Comparison of ENCODE assay signal across 35 cellular contexts in the genomic region with DNA sequence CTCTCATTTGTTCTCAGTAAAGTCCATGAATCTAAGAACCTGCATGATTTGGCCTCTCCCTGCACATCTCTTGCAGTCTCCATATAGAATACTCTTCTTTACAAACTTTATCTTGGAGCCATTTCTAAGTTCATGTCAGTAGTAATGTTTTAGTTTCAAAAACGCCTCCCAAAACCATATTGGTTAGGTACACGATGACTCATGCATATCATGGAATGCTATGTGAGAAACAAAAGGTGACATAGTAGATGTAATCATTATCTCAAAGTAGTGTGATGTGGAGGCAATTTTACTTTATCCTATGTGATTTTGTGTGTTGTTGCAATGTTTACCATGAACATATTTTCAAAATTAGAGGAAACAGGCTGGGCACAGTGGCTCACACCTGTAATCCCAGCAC.
"Had no signal": no experiment of that assay in that cellular context is flagged by ENCODE, and none has a peak within 500 bp of the region (broad histone marks: within the 10 kb centered on the region; RNA-seq: fewer than 3 reads in every experiment).

No MANE protein-coding gene starts in this region.

- H3K4me2 ChIP-seq: hepatocyte had no signal

- H3K36me3 Mint-ChIP-seq: activated naive CD4-positive, alpha-beta T cell treated with anti-CD3 and anti-CD28 coated beads, Interleukin-2, amount 50 U/mL, for 24 hours; memory B cell; naive thymus-derived CD4-positive, alpha-beta T cell; stimulated activated memory B cell treated with anti-CD40 and anti-IgM and Interleukin-4, amounts not matched to agents 10 μg/mL and 1 μg/mL and 100 μg/mL, for 72 hours had no signal

- H3K27me3 Mint-ChIP-seq: activated CD4-positive, alpha-beta memory T cell treated with anti-CD3 and anti-CD28 coated beads, Interleukin-2, amount 10 ng/mL, durations not matched to agents 7 days and 5 days; activated CD4-positive, alpha-beta T cell treated with anti-CD3 and anti-CD28 coated beads, Interleukin-2, amount 10 ng/mL, durations not matched to agents 7 days and 5 days; stimulated activated memory B cell treated with anti-CD40 and anti-IgM and Interleukin-4, amounts not matched to agents 10 μg/mL and 1 μg/mL and 100 μg/mL, for 72 hours had no signal

- H3K27me3 ChIP-seq: breast epithelium, gastrocnemius medialis, hepatocyte, pancreas, sigmoid colon, upper lobe of right lung had no signal

- H3K27ac ChIP-seq: breast epithelium, epithelial cell of prostate, gastrocnemius medialis, hepatocyte, pancreas, prostate gland, sigmoid colon, upper lobe of right lung, WERI-Rb-1 had no signal

- H2AFZ ChIP-seq: hepatocyte had no signal

- H3K79me2 ChIP-seq: hepatocyte had no signal

- H3K4me3 ChIP-seq: breast epithelium, gastrocnemius medialis, hepatocyte, pancreas, prostate gland, sigmoid colon, upper lobe of right lung had no signal

- H3K9me3 ChIP-seq: breast epithelium, gastrocnemius medialis, pancreas, prostate gland, sigmoid colon, upper lobe of right lung had no signal

- DNase-seq: activated CD4-positive, alpha-beta memory T cell treated with anti-CD3 and anti-CD28 coated beads, Interleukin-2, amount 10 ng/mL, durations not matched to agents 7 days and 5 days; activated CD4-positive, alpha-beta T cell treated with anti-CD3 and anti-CD28 coated beads, Interleukin-2, amount 10 ng/mL, durations not matched to agents 7 days and 5 days; activated CD8-positive, alpha-beta memory T cell treated with anti-CD3 and anti-CD28 coated beads, Interleukin-2, amount 50 U/mL, for 48 hours; activated gamma-delta T cell treated with Interleukin-2 at 50 U/mL for 16 hours; activated naive CD8-positive, alpha-beta T cell treated with anti-CD3 and anti-CD28 coated beads, Interleukin-2, amount 50 U/mL, for 24 hours; activated T-cell treated with anti-CD3 and anti-CD28 coated beads, Interleukin-2, amount 50 U/mL, for 24 hours; amygdala; endodermal cell; gastrocnemius medialis; islet precursor cell; midbrain; naive thymus-derived CD4-positive, alpha-beta T cell; nucleus accumbens; pancreas; sigmoid colon; small intestine; stimulated activated CD4-positive, alpha-beta T cell treated with anti-CD3 and anti-CD28 coated beads, Interleukin-4, amount 100 ng/mL, for 24 hours; stimulated activated CD8-positive, alpha-beta memory T cell treated with anti-CD3 and anti-CD28 coated beads, Interleukin-4, amount 100 ng/mL, for 48 hours; stimulated activated naive CD8-positive, alpha-beta T cell treated with anti-CD3 and anti-CD28 coated beads, Interleukin-15, amount 100 ng/mL, for 72 hours; substantia nigra; T-helper 9 cell; upper lobe of right lung; WERI-Rb-1 had no signal

- H3K4me1 ChIP-seq: breast epithelium, gastrocnemius medialis, pancreas, prostate gland, upper lobe of right lung had no signal

- H3K4me3 Mint-ChIP-seq: activated CD4-positive, alpha-beta memory T cell treated with anti-CD3 and anti-CD28 coated beads, Interleukin-2, amount 10 ng/mL, durations not matched to agents 7 days and 5 days; activated CD4-positive, alpha-beta T cell treated with anti-CD3 and anti-CD28 coated beads, Interleukin-2, amount 10 ng/mL, durations not matched to agents 7 days and 5 days; activated naive CD4-positive, alpha-beta T cell treated with anti-CD3 and anti-CD28 coated beads, Interleukin-2, amount 50 U/mL, for 24 hours; activated naive CD8-positive, alpha-beta T cell treated with anti-CD3 and anti-CD28 coated beads, Interleukin-2, amount 50 U/mL, for 24 hours; activated T-cell treated with anti-CD3 and anti-CD28 coated beads, Interleukin-2, amount 50 U/mL, for 24 hours; central memory CD8-positive, alpha-beta T cell; dendritic cell treated with granulocyte-macrophage colony-stimulating factor and Interleukin-4, amounts not matched to agents 40 ng/mL and 50 ng/mL, for 4 days; endodermal cell; memory B cell; naive thymus-derived CD4-positive, alpha-beta T cell; stimulated activated memory B cell treated with anti-CD40 and anti-IgM and Interleukin-4, amounts not matched to agents 10 μg/mL and 1 μg/mL and 100 μg/mL, for 72 hours; stimulated activated naive CD8-positive, alpha-beta T cell treated with anti-CD3 and anti-CD28 coated beads, Interleukin-15, amount 100 ng/mL, for 72 hours; T-helper 1 cell treated with Interleukin-12 subunit alpha and Interleukin-12 subunit beta and Interleukin-4 antibody, amounts not matched to agents 30 μg/mL and 1 μg/mL, for 36 hours had no signal

- ATAC-seq: activated CD4-positive, CD25-positive, alpha-beta regulatory T cell treated with anti-CD3 and anti-CD28 coated beads, Interleukin-2, amount 50 U/mL, for 24 hours; activated naive CD8-positive, alpha-beta T cell treated with anti-CD3 and anti-CD28 coated beads, Interleukin-2, amount 50 U/mL, for 24 hours; gastrocnemius medialis; naive thymus-derived CD4-positive, alpha-beta T cell; pancreas; stimulated activated memory B cell treated with anti-CD40 and anti-IgM and Interleukin-4, amounts not matched to agents 10 μg/mL and 1 μg/mL and 100 μg/mL, for 72 hours; stimulated activated naive CD8-positive, alpha-beta T cell treated with anti-CD3 and anti-CD28 coated beads, Interleukin-15, amount 100 ng/mL, for 72 hours; upper lobe of right lung had no signal

- H3K4me1 Mint-ChIP-seq: activated CD4-positive, alpha-beta memory T cell treated with anti-CD3 and anti-CD28 coated beads, Interleukin-2, amount 10 ng/mL, durations not matched to agents 7 days and 5 days; activated CD4-positive, alpha-beta T cell treated with anti-CD3 and anti-CD28 coated beads, Interleukin-2, amount 10 ng/mL, durations not matched to agents 7 days and 5 days; activated naive CD4-positive, alpha-beta T cell treated with anti-CD3 and anti-CD28 coated beads, Interleukin-2, amount 50 U/mL, for 24 hours; activated naive CD8-positive, alpha-beta T cell treated with anti-CD3 and anti-CD28 coated beads, Interleukin-2, amount 50 U/mL, for 24 hours; central memory CD8-positive, alpha-beta T cell; memory B cell; naive thymus-derived CD4-positive, alpha-beta T cell; stimulated activated memory B cell treated with anti-CD40 and anti-IgM and Interleukin-4, amounts not matched to agents 10 μg/mL and 1 μg/mL and 100 μg/mL, for 72 hours had no signal

- FAIRE-seq: pancreas, small intestine, TTC549 had no signal

- H3K36me3 ChIP-seq: breast epithelium, gastrocnemius medialis, pancreas, prostate gland, sigmoid colon, upper lobe of right lung, WERI-Rb-1 had no signal

- H3K9me3 Mint-ChIP-seq: activated CD4-positive, alpha-beta memory T cell treated with anti-CD3 and anti-CD28 coated beads, Interleukin-2, amount 10 ng/mL, durations not matched to agents 7 days and 5 days; activated CD4-positive, alpha-beta T cell treated with anti-CD3 and anti-CD28 coated beads, Interleukin-2, amount 10 ng/mL, durations not matched to agents 7 days and 5 days; activated naive CD4-positive, alpha-beta T cell treated with anti-CD3 and anti-CD28 coated beads, Interleukin-2, amount 50 U/mL, for 24 hours; activated naive CD8-positive, alpha-beta T cell treated with anti-CD3 and anti-CD28 coated beads, Interleukin-2, amount 50 U/mL, for 24 hours; activated T-cell treated with anti-CD3 and anti-CD28 coated beads, Interleukin-2, amount 50 U/mL, for 24 hours; central memory CD8-positive, alpha-beta T cell; dendritic cell treated with granulocyte-macrophage colony-stimulating factor and Interleukin-4, amounts not matched to agents 40 ng/mL and 50 ng/mL, for 4 days; endodermal cell; memory B cell; naive thymus-derived CD4-positive, alpha-beta T cell; stimulated activated memory B cell treated with anti-CD40 and anti-IgM and Interleukin-4, amounts not matched to agents 10 μg/mL and 1 μg/mL and 100 μg/mL, for 72 hours; stimulated activated naive CD8-positive, alpha-beta T cell treated with anti-CD3 and anti-CD28 coated beads, Interleukin-15, amount 100 ng/mL, for 72 hours; T-helper 1 cell treated with Interleukin-12 subunit alpha and Interleukin-12 subunit beta and Interleukin-4 antibody, amounts not matched to agents 30 μg/mL and 1 μg/mL, for 36 hours had no signal

- H3K27ac Mint-ChIP-seq: activated CD4-positive, alpha-beta memory T cell treated with anti-CD3 and anti-CD28 coated beads, Interleukin-2, amount 10 ng/mL, durations not matched to agents 7 days and 5 days; activated CD4-positive, alpha-beta T cell treated with anti-CD3 and anti-CD28 coated beads, Interleukin-2, amount 10 ng/mL, durations not matched to agents 7 days and 5 days; activated naive CD4-positive, alpha-beta T cell treated with anti-CD3 and anti-CD28 coated beads, Interleukin-2, amount 50 U/mL, for 24 hours; activated naive CD8-positive, alpha-beta T cell treated with anti-CD3 and anti-CD28 coated beads, Interleukin-2, amount 50 U/mL, for 24 hours; activated T-cell treated with anti-CD3 and anti-CD28 coated beads, Interleukin-2, amount 50 U/mL, for 24 hours; dendritic cell treated with granulocyte-macrophage colony-stimulating factor and Interleukin-4, amounts not matched to agents 40 ng/mL and 50 ng/mL, for 4 days; endodermal cell; memory B cell; naive thymus-derived CD4-positive, alpha-beta T cell; stimulated activated memory B cell treated with anti-CD40 and anti-IgM and Interleukin-4, amounts not matched to agents 10 μg/mL and 1 μg/mL and 100 μg/mL, for 72 hours; stimulated activated naive CD8-positive, alpha-beta T cell treated with anti-CD3 and anti-CD28 coated beads, Interleukin-15, amount 100 ng/mL, for 72 hours; T-helper 1 cell treated with Interleukin-12 subunit alpha and Interleukin-12 subunit beta and Interleukin-4 antibody, amounts not matched to agents 30 μg/mL and 1 μg/mL, for 36 hours had no signal
